Comparison of ENCODE assay signal across 1 cellular context in the genomic region with DNA sequence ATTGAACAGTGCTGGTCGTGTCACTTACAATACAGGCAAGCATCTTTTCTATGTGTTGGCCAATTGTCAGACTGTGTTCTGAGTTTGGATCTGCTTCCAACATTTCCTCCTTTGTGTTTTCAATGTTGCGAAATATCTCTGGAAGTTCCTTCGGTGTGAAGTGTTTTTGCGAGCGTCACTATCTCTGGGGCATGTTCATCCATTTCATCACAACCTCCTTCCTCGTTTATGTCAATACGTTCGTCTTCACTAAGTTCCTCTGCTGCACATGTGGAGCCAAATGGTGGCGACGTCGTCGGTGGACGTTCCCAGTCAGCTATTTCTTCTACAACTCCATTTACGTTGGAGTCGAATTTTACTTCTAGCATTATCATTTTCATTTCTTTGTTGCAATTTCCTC.
A peak's percentile ranks its signal among the peaks of the same experiment; 100 is the strongest.
TF ChIP-seq lines count a peak whose summit lies in the region.

No MANE protein-coding gene starts in this region.

TF ChIP-seq in HepG2, 621 proteins besides CTCF, POLR2A, EP300 and RAD21:
- TF ChIP-seq DMAP1 (CRISPR knock-in tag; IDR thresholded peaks at IDR 0.05) (no peak), CEBPB (IDR thresholded peaks at IDR 0.05; ENCODE audit: borderline replicate concordance, low read depth, low read length) (peak; percentile 90), CEBPG (CRISPR knock-in tag; IDR thresholded peaks at IDR 0.05) (0 out of 2 replicates have a peak, but pooled peaks have one; percentile 16)
